In genomic region chr2:95274291-95275150, GRCh38 we compare ENCODE assay signal across 12 cellular contexts. TPM values are rescaled to one million over a fixed set of nuclear protein-coding genes. Genes with fewer than 3 reads are reported as not detected.
DNase-seq lines count a peak whose midpoint lies in the region; ATAC-seq, FAIRE-seq and TF ChIP-seq lines count a peak whose summit lies in the region.
"Had no signal": no experiment of that assay in that cellular context is flagged by ENCODE, and none has a peak within 500 bp of the region (broad histone marks: within the 10 kb centered on the region; RNA-seq: fewer than 3 reads in every experiment).

PROM2 (plus strand) TSS chr2:95274449; CDS start chr2:95274586, 137 bp downstream.

- WGBS in testis, 2 donors, result 81 to 84% methylated on average over 14 to 17 of the region's 17 CpGs

- H3K27me3 ChIP-seq in HUES48 (ENCODE audit: control insufficient read depth, insufficient read depth, low read length), result no peaks in the 10 kb centered on the region
- no peaks in the 10 kb centered on the region for H3K27me3 ChIP-seq in Peyer's patch
- H3K27me3 ChIP-seq in testis, result no peaks in the 10 kb centered on the region

- DNase-seq in Peyer's patch, result peak in 2 of 3 donors; percentile 71 to 75
- DNase-seq in kidney, result peak; percentile 93
- peak; percentile 37 for DNase-seq in sciatic nerve (ENCODE audit: low spot score)
- no peak for DNase-seq in activated CD4-positive, alpha-beta T cell treated with anti-CD3 and anti-CD28 coated beads for 48 hours
- DNase-seq in NCI-H446 treated with DMSO at 0.1 percent for 48 hours (lab: John Stamatoyannopoulos, UW), result no peak
- no peak for DNase-seq in testis
- DNase-seq: HFFc6, NCI-H2107 had no signal

- H3K4me3 ChIP-seq in HUES48 (ENCODE audit: low read depth, low read length) (0 out of 2 replicates have a peak within 1 kb of the TSS, but pooled peaks have one; percentile 14), Peyer's patch (peak within 1 kb of the TSS in 2 of 4 donors; percentile 14 to 38), kidney (ENCODE audit: low read length in 2 of 2) (peak within 1 kb of the TSS; percentile 40 to 61), testis (no peak within 1 kb of the TSS)

- H3K9ac ChIP-seq in HUES48 (ENCODE audit: low read depth, low read length) (0 out of 2 replicates have a peak within 1 kb of the TSS, but pooled peaks have one; percentile 28), kidney (ENCODE audit: low read length in 2 of 2) (peak within 1 kb of the TSS; percentile 5 to 58)

- H3K36me3 ChIP-seq in HUES48 (ENCODE audit: control insufficient read depth, insufficient read depth, low read length) (no peaks in the 10 kb centered on the region), Peyer's patch (no peaks in the 10 kb centered on the region), kidney (ENCODE audit: control insufficient read depth in 1 of 2, insufficient read depth in 2 of 2, low read length in 2 of 2) (peaks cover 0 to 4% of the 10 kb centered on the region in 2 donors), testis (ENCODE audit: low read depth, missing control alignments) (no peaks in the 10 kb centered on the region)

- H3K4me1 ChIP-seq in HUES48 (ENCODE audit: control insufficient read depth, insufficient read depth, low read length) (peaks cover 21% of the 10 kb centered on the region), Peyer's patch (peaks cover 0 to 15% (median 0%) of the 10 kb centered on the region in 4 donors), kidney (ENCODE audit: control insufficient read depth in 1 of 2, insufficient read depth in 1 of 2, low read depth in 1 of 2, low read length in 2 of 2) (peaks cover 0 to 17% of the 10 kb centered on the region in 2 donors), testis (no peaks in the 10 kb centered on the region)

- H3K9me3 ChIP-seq in HUES48 (ENCODE audit: control insufficient read depth, insufficient read depth, low read length), result no peaks in the 10 kb centered on the region
- H3K9me3 ChIP-seq in Peyer's patch, result no peaks in the 10 kb centered on the region
- H3K9me3 ChIP-seq in kidney (ENCODE audit: control insufficient read depth in 1 of 2, low read length in 2 of 2), result no peaks in the 10 kb centered on the region
- H3K9me3 ChIP-seq in testis, result no peaks in the 10 kb centered on the region

- intact Hi-C loops in kidney (cut with DNase I) (no loop called here), sciatic nerve (cut with DNase I) (no loop called here), testis (cut with DNase I; ENCODE audit: low total_unique reads) (no loop called here)

- peak within 1 kb of the TSS; percentile 4 for H3K27ac ChIP-seq in HUES48 (ENCODE audit: low read depth, low read length)
- H3K27ac ChIP-seq in Peyer's patch, result peak within 1 kb of the TSS in 2 of 4 donors; percentile 22 to 64
- peak within 1 kb of the TSS; percentile 81 to 89 for H3K27ac ChIP-seq in kidney (ENCODE audit: low read depth in 2 of 2, low read length in 2 of 2)
- no peak within 1 kb of the TSS for H3K27ac ChIP-seq in testis

- ATAC-seq in sciatic nerve (no peak), HG02759 (IDR thresholded peaks at IDR 0.05; ENCODE audit: unreplicated experiment) (no peak)

- TF ChIP-seq POLR2A in Peyer's patch (IDR thresholded peaks at IDR 0.05) (peak in 1 of 2 donors; percentile 56), testis (IDR thresholded peaks at IDR 0.05) (no peak)

- TF ChIP-seq CTCF in Peyer's patch (IDR thresholded peaks at IDR 0.05) (no peak), kidney (IDR thresholded peaks at IDR 0.05; ENCODE audit: borderline replicate concordance, extremely low read depth, insufficient read depth) (no peak), testis (IDR thresholded peaks at IDR 0.05) (no peak)

- no peak for FAIRE-seq in kidney (lab: Jason Lieb, UNC)
- FAIRE-seq: colon, G401.6 had no signal

RNA-seq across cellular contexts. Expression of gene PROM2, which starts in this region (rescaled TPM):
- total RNA-seq in Peyer's patch (10 to 100 TPM; 13.1 to 68.9 (median 39.2) TPM), kidney (65.6 TPM), sciatic nerve (3.0 TPM), testis (1 to 10 TPM; 2.1 to 2.4 TPM)
- polyA plus RNA-seq in kidney (ENCODE audit: insufficient read depth, low read depth, low replicate concordance) (55.6 TPM), testis (ENCODE audit: insufficient read depth, low read depth, low replicate concordance) (1.3 TPM)

Comparison
In these comparisons a context has a peak if more than half of its experiments do, and no peak if none do; other contexts are left out.
1. RNA of gene PROM2 (polyA plus RNA-seq): 55.6 TPM in kidney (single experiment); 1.3 TPM in testis (single experiment); every median in the first group is over 10 times any median in the second.
2. H3K27ac ChIP-seq: peak in HUES48 (single experiment) and kidney (2 of 2); none in testis (0 of 2).
3. H3K4me3 ChIP-seq: peak in HUES48 (single experiment) and kidney (2 of 2); none in testis (0 of 2).
4. DNase-seq: peak in Peyer's patch (2 of 3), kidney (single experiment) and sciatic nerve (single experiment); none in activated CD4-positive, alpha-beta T cell treated with anti-CD3 and anti-CD28 coated beads for 48 hours (single experiment), NCI-H446 treated with DMSO at 0.1 percent for 48 hours (single experiment) and testis (single experiment).